ENCODE assay signal across 8 cellular contexts in the genomic region with DNA sequence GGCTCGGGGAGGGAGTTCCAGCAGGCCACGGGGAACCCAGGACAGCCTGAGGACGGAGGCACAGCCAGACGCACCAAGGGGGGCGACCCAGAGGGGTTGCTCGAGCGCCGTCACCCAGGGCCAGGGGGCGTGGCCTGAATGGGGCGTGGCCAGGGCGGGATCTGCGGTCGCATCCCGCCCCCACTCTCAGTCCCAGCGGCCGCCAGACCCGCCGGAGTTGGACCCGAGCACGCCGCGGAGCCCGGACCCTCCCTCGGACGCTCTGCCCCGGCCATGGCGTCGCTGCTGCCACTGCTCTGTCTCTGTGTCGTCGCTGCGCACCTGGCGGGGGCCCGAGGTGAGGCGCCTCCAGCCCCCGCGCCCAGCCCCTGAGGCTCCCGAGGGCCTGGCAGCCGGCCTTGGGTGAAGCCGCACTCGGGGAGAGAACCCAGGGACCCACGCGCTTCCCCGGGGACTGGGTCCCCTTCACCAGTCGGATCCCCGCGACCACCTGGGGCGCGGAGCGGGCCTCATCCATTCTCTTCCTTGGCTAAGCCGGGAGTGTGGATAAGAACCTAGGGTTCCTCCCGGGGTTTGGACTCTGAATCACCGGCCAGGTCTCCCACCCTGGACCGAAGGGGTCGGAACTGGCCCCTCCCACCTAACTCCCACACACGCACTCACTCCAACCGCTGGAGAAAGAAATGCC. TPM values are rescaled to one million over a fixed set of nuclear protein-coding genes. Genes with fewer than 3 reads are reported as not detected.
DNase-seq lines count a peak whose midpoint lies in the region; ATAC-seq and TF ChIP-seq lines count a peak whose summit lies in the region.

A gene with protein sequence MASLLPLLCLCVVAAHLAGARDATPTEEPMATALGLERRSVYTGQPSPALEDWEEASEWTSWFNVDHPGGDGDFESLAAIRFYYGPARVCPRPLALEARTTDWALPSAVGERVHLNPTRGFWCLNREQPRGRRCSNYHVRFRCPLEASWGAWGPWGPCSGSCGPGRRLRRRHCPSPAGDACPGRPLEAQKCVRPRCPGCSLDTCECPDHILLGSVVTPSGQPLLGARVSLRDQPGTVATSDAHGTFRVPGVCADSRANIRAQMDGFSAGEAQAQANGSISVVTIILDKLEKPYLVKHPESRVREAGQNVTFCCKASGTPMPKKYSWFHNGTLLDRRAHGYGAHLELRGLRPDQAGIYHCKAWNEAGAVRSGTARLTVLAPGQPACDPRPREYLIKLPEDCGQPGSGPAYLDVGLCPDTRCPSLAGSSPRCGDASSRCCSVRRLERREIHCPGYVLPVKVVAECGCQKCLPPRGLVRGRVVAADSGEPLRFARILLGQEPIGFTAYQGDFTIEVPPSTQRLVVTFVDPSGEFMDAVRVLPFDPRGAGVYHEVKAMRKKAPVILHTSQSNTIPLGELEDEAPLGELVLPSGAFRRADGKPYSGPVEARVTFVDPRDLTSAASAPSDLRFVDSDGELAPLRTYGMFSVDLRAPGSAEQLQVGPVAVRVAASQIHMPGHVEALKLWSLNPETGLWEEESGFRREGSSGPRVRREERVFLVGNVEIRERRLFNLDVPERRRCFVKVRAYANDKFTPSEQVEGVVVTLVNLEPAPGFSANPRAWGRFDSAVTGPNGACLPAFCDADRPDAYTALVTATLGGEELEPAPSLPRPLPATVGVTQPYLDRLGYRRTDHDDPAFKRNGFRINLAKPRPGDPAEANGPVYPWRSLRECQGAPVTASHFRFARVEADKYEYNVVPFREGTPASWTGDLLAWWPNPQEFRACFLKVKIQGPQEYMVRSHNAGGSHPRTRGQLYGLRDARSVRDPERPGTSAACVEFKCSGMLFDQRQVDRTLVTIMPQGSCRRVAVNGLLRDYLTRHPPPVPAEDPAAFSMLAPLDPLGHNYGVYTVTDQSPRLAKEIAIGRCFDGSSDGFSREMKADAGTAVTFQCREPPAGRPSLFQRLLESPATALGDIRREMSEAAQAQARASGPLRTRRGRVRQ (plus strand): TSS at position 189 of the 688 bp plus-strand sequence. CDS start 85 bp downstream, at position 274.

- WGBS in GM23248 (ENCODE audit: low coverage in 1 of 2, low lambda C conversion rate in 2 of 2, missing lambda C conversion rate in 2 of 2), 2 experiments = 3 to 5% methylated on average over 42 to 43 of the region's 56 CpGs
- WGBS in tibial nerve, 2 donors = 5 to 6% methylated on average over 15 to 29 of the region's 56 CpGs

- POLR2A ChIA-PET in A673 (lab: Charles Lee; ENCODE audit: low non-redundant PET) = interaction anchor here (0.6 kb wide), 1 partner anchor 9 kb away, joined by 3 read pairs; no protein-coding TSS in a partner anchor

- no peaks in the 10 kb centered on the region for H4K20me1 ChIP-seq in GM23248 (ENCODE audit: insufficient read depth)

- ATAC-seq in left ventricle myocardium superior (peak; percentile 44), HG03354 (IDR thresholded peaks at IDR 0.05; ENCODE audit: poor library complexity, severe bottlenecking, unreplicated experiment) (no peak)

- TF ChIP-seq EP300 in tibial nerve (IDR thresholded peaks at IDR 0.05) = no peak

- H3K36me3 ChIP-seq in A673 (ENCODE audit: insufficient read depth, low read length, poor library complexity, severe bottlenecking) (no peaks in the 10 kb centered on the region), GM23248 (ENCODE audit: low read depth) (no peaks in the 10 kb centered on the region), tibial nerve (peaks cover 0 to 9% (median 0%) of the 10 kb centered on the region in 3 donors)

- H3K4me1 ChIP-seq in A673 (ENCODE audit: insufficient read depth, low read length, poor library complexity, severe bottlenecking) (peaks cover 13% of the 10 kb centered on the region), GM23248 (ENCODE audit: insufficient read depth) (no peaks in the 10 kb centered on the region), tibial nerve (peaks cover 0 to 39% (median 22%) of the 10 kb centered on the region in 4 donors)

- CTCF ChIA-PET in A673 (lab: Charles Lee) = no interaction called here

- TF ChIP-seq CTCF in A673 (conservative IDR thresholded peaks at IDR 0.05; ENCODE audit: low read depth, low read length) = no peak
- no peak for TF ChIP-seq CTCF in tibial nerve (IDR thresholded peaks at IDR 0.05)

- H3K27ac ChIP-seq in A673 (ENCODE audit: low read depth, low read length, poor library complexity, severe bottlenecking) (no peak within 1 kb of the TSS), GM23248 (no peak within 1 kb of the TSS), tibial nerve (no peak within 1 kb of the TSS)

- H3K9ac ChIP-seq in GM23248 = no peak within 1 kb of the TSS

- no TSS peak for BruUV-seq in A673 (replicated peaks; lab: Mats Ljungman, UMichigan)

- no peaks in the 10 kb centered on the region for H3K9me3 ChIP-seq in A673 (ENCODE audit: low read depth, low read length, poor library complexity, severe bottlenecking)
- H3K9me3 ChIP-seq in GM23248 (ENCODE audit: low read depth) = no peaks in the 10 kb centered on the region
- peaks cover 0 to 5% (median 0%) of the 10 kb centered on the region in 4 donors for H3K9me3 ChIP-seq in tibial nerve

- H2AFZ ChIP-seq in GM23248 = 0 out of 2 replicates have a peak within 1 kb of the TSS, but pooled peaks have one; percentile 32

- DNase-seq in A673 (ENCODE audit: low spot score) (peak; percentile 66), GM23248 (peak; percentile 53), activated T-cell treated with anti-CD3 and anti-CD28 coated beads for 4 hours (peak; percentile 25), left ventricle myocardium superior (peak; percentile 73), tibial nerve (ENCODE audit: low spot score in 2 of 2) (no peak), NAMALWA (ENCODE audit: low spot score) (no peak)
- peak; percentile 15 to 38 for DNase-seq in stimulated activated CD4-positive, alpha-beta T cell treated with anti-CD3 and anti-CD28 coated beads, Interleukin-15, amount 100 ng/mL, for 1 hour (ENCODE audit: low read depth in 1 of 2, low spot score in 1 of 2)

- H3K4me3 ChIP-seq in A673 (ENCODE audit: low read depth, low read length, poor library complexity, severe bottlenecking) (peak within 1 kb of the TSS; percentile 49), GM23248 (peak within 1 kb of the TSS; percentile 50), tibial nerve (peak within 1 kb of the TSS in 2 of 4 donors; percentile 23 to 44)

- H3F3A ChIP-seq in GM23248 (ENCODE audit: insufficient read depth) = no peaks in the 10 kb centered on the region

- H3K79me2 ChIP-seq in GM23248 (ENCODE audit: insufficient read depth) = no peaks in the 10 kb centered on the region

- H3K27me3 ChIP-seq in A673 (replicated peaks; ENCODE audit: insufficient read depth, low read depth, low read length, poor library complexity) (no peaks in the 10 kb centered on the region), GM23248 (replicated peaks; ENCODE audit: insufficient read depth) (no peaks in the 10 kb centered on the region), tibial nerve (peaks cover 2 to 62% of the 10 kb centered on the region in 2 donors)

- intact Hi-C loops in A673 (cut with micrococcal nuclease; ENCODE audit: unreplicated experiment) = no loop called here
- intact Hi-C loops in left ventricle myocardium superior (cut with micrococcal nuclease) = no loop called here

- in situ Hi-C loops in GM23248 (cut with MboI) = loop anchor here (5.0 to 25.0 kb wide), 3 partner anchors 104 to 699 kb away; partner anchors contain the start of gene GMIP

- TF ChIP-seq POLR2A in tibial nerve (IDR thresholded peaks at IDR 0.05) = no peak

- peak within 1 kb of the TSS; percentile 51 for H3K4me2 ChIP-seq in GM23248 (ENCODE audit: unreplicated experiment)

- no peaks in the 10 kb centered on the region for H3K9me2 ChIP-seq in GM23248 (ENCODE audit: insufficient read depth)

RNA-seq across cellular contexts. Expression of the gene that starts here (rescaled TPM):
- total RNA-seq in A673 (2021) = 0.77 and 1.6 TPM in 2 replicates
- 0.11 and 0.25 TPM in 2 replicates for total RNA-seq in GM23248 (2014; rRNA removed; shearing (Covaris generic))
- 0.48 and 0.62 TPM in 2 replicates for polyA plus RNA-seq in GM23248 (2016; fragmentation: Nextera tagmentation; extraction: Ambion mirVana)
- total RNA-seq in left ventricle myocardium superior = 0.50 TPM
- total RNA-seq in tibial nerve = under 1 TPM in 2 of 4 donors, not detected in 2; 0.20 to 0.66 TPM

Comparison
In these comparisons a context has a peak if more than half of its experiments do, and no peak if none do; other contexts are left out.
1. Peak in DNase-seq, H3K4me3 ChIP-seq and H3K4me2 ChIP-seq in GM23248; RNA of the gene not detected or under 1 TPM.
2. Peak in DNase-seq and ATAC-seq in left ventricle myocardium superior; RNA of the gene not detected or under 1 TPM.
3. DNase-seq: peak in A673 (single experiment), activated T-cell treated with anti-CD3 and anti-CD28 coated beads for 4 hours (single experiment) and stimulated activated CD4-positive, alpha-beta T cell treated with anti-CD3 and anti-CD28 coated beads, Interleukin-15, amount 100 ng/mL, for 1 hour (2 of 2); none in tibial nerve (0 of 2) and NAMALWA (single experiment).